ENCODE assay signal across 26 cellular contexts in genomic region chr16:79339863-79340262, GRCh38.
"Had no signal": no experiment of that assay in that cellular context is flagged by ENCODE, and none has a peak within 500 bp of the region (broad histone marks: within the 10 kb centered on the region; RNA-seq: fewer than 3 reads in every experiment).

No MANE protein-coding gene starts in this region.

- H3K36me3 Mint-ChIP-seq: activated naive CD8-positive, alpha-beta T cell treated with anti-CD3 and anti-CD28 coated beads, Interleukin-2, amount 10 ng/mL, durations not matched to agents 7 days and 5 days; WTC11 had no signal

- H3K4me1 Mint-ChIP-seq: activated naive CD8-positive, alpha-beta T cell treated with anti-CD3 and anti-CD28 coated beads, Interleukin-2, amount 10 ng/mL, durations not matched to agents 7 days and 5 days had no signal

- H3K36me3 ChIP-seq: breast epithelium, SJCRH30 had no signal

- H3K4me3 ChIP-seq: breast epithelium, K562, SJCRH30 had no signal

- H3K27ac ChIP-seq: breast epithelium, SJCRH30 had no signal

- DNase-seq: activated CD4-positive, alpha-beta T cell treated with anti-CD3 and anti-CD28 coated beads for 48 hours; activated CD4-positive, alpha-beta T cell treated with anti-CD3 and anti-CD28 coated beads, Interleukin-2, amount 50 U/mL, for 4 hours; activated CD4-positive, CD25-positive, alpha-beta regulatory T cell treated with anti-CD3 and anti-CD28 coated beads, Interleukin-2, amount 50 U/mL, for 72 hours; activated CD8-positive, alpha-beta memory T cell treated with anti-CD3 and anti-CD28 coated beads, Interleukin-2, amount 50 U/mL, for 48 hours; activated CD8-positive, alpha-beta T cell treated with anti-CD3 and anti-CD28 coated beads, Interleukin-2, amount 10 ng/mL, durations not matched to agents 7 days and 5 days; activated naive CD4-positive, alpha-beta T cell treated with anti-CD3 and anti-CD28 coated beads, Interleukin-2, amount 50 U/mL, for 16 hours; activated naive CD8-positive, alpha-beta T cell treated with anti-CD3 and anti-CD28 coated beads, Interleukin-2, amount 10 ng/mL, durations not matched to agents 7 days and 5 days; activated T-cell treated with anti-CD3 and anti-CD28 coated beads, Interleukin-2, amount 50 U/mL, for 1 hour; aorta; caudate nucleus; Karpas-422; MM.1S; NCI-H146; NCI-H1930; NCI-H2171 treated with DMSO at 0.1 percent for 48 hours; NCI-H226; NCI-H69; NK-92 treated with Interleukin-12 subunit alpha and Interleukin-12 subunit beta, amount 100 ng/mL, for 24 hours; OCI-M1; RPMI8226; SJCRH30; T-helper 17 cell; T-helper 9 cell had no signal

- H3K27me3 Mint-ChIP-seq: T-helper 17 cell had no signal

- H3K9me3 Mint-ChIP-seq: activated naive CD8-positive, alpha-beta T cell treated with anti-CD3 and anti-CD28 coated beads, Interleukin-2, amount 10 ng/mL, durations not matched to agents 7 days and 5 days had no signal

- H3K27me3 ChIP-seq: breast epithelium, SJCRH30 had no signal

- H3K9me3 ChIP-seq: breast epithelium, SJCRH30 had no signal

- H3K4me3 Mint-ChIP-seq: activated CD8-positive, alpha-beta T cell treated with anti-CD3 and anti-CD28 coated beads, Interleukin-2, amount 10 ng/mL, durations not matched to agents 7 days and 5 days; activated naive CD8-positive, alpha-beta T cell treated with anti-CD3 and anti-CD28 coated beads, Interleukin-2, amount 10 ng/mL, durations not matched to agents 7 days and 5 days; T-helper 17 cell; WTC11 had no signal

- H3K4me1 ChIP-seq: breast epithelium, SJCRH30 had no signal

- H3K27ac Mint-ChIP-seq: activated CD8-positive, alpha-beta T cell treated with anti-CD3 and anti-CD28 coated beads, Interleukin-2, amount 10 ng/mL, durations not matched to agents 7 days and 5 days; activated naive CD8-positive, alpha-beta T cell treated with anti-CD3 and anti-CD28 coated beads, Interleukin-2, amount 10 ng/mL, durations not matched to agents 7 days and 5 days; T-helper 17 cell; WTC11 had no signal
